Comparison of ENCODE assay signal across 28 cellular contexts in genomic region chr19:44959691-44960090, GRCh38. TPM values are rescaled to one million over a fixed set of nuclear protein-coding genes. Genes with fewer than 3 reads are reported as not detected.
A peak's percentile ranks its signal among the peaks of the same experiment; 100 is the strongest.
DNase-seq lines count a peak whose midpoint lies in the region; ATAC-seq, FAIRE-seq and TF ChIP-seq lines count a peak whose summit lies in the region.
"Had no signal": no experiment of that assay in that cellular context is flagged by ENCODE, and none has a peak within 500 bp of the region (broad histone marks: within the 10 kb centered on the region; RNA-seq: fewer than 3 reads in every experiment).

No MANE protein-coding gene starts in this region.

- no peak overlapping the region for H3K27ac Mint-ChIP-seq in glutamatergic neuron (ENCODE audit: unreplicated experiment)
- H3K27ac Mint-ChIP-seq: CD8-positive, alpha-beta T cell; WTC11 had no signal

- CTCF ChIA-PET in HepG2 (lab: Yijun Ruan, JAX; ENCODE audit: low intra/inter-chr PET ratio, low total read pairs) = no interaction called here

- BruUV-seq in HepG2 (replicated peaks; lab: Mats Ljungman, UMichigan) = no TSS peak

- no peak overlapping the region for H3K9ac ChIP-seq in HepG2 (ENCODE audit: insufficient read depth, low read depth, low read length)
- H3K9ac ChIP-seq in SU-DHL-6 (ENCODE audit: low read length) = peak overlapping the region; percentile 43; the same call in 1 of the 2 replicates

- H3K4me3 Mint-ChIP-seq in glutamatergic neuron (ENCODE audit: unreplicated experiment) = peak overlapping the region; percentile 51
- H3K4me3 Mint-ChIP-seq: CD8-positive, alpha-beta T cell; H9; WTC11 had no signal

- peaks cover 11 to 36% of the 10 kb centered on the region in 2 experiments for H3K36me3 ChIP-seq in HepG2 (replicated peaks in 1 of 2; ENCODE audit: control insufficient read depth in 1 of 2, insufficient read depth in 2 of 2, low read length in 2 of 2)
- peaks cover 0 to 28% (median 5%) of the 10 kb centered on the region in 4 donors for H3K36me3 ChIP-seq in right lobe of liver
- H3K36me3 ChIP-seq in SU-DHL-6 (ENCODE audit: low read length) = peaks cover 9% of the 10 kb centered on the region

- H4K20me1 ChIP-seq in HepG2 (ENCODE audit: insufficient read depth, low read length) (peaks cover 19% of the 10 kb centered on the region), SU-DHL-6 (ENCODE audit: low read depth, low read length) (no peaks in the 10 kb centered on the region)

- TF ChIP-seq POLR2A in HepG2 (IDR thresholded peaks at IDR 0.05; ENCODE audit: insufficient read depth in 1 of 2, low read depth in 2 of 2, low read length in 2 of 2) = no peak
- TF ChIP-seq POLR2A in right lobe of liver (IDR thresholded peaks at IDR 0.05) = no peak

- H3K27ac ChIP-seq in HepG2 (ENCODE audit: extremely low read length, insufficient read depth, low read length) (no peak overlapping the region), right lobe of liver (no peak overlapping the region), SU-DHL-6 (ENCODE audit: low read depth, low read length) (peak overlapping the region; percentile 88)
- H3K27ac ChIP-seq: right atrium auricular region, thoracic aorta had no signal

- intact Hi-C loops in HepG2 (cut with micrococcal nuclease; ENCODE audit: unreplicated experiment) (loop anchor here (10.0 kb wide), 1 partner anchor 115 kb away; the partner anchor contains the start of gene NECTIN2), right lobe of liver (cut with DNase I) (no loop called here)

- DNase-seq in HepG2 (ENCODE audit: low spot score) = no peak
- DNase-seq in right lobe of liver = no peak
- DNase-seq in glutamatergic neuron = no peak
- DNase-seq in NK-92 treated with Interleukin-12 subunit alpha and Interleukin-12 subunit beta, amount 100 ng/mL, for 24 hours (lab: John Stamatoyannopoulos, UW) = no peak
- no peak for DNase-seq in T-helper 9 cell
- no peak for DNase-seq in GM13977 (ENCODE audit: low spot score)
- DNase-seq: anterior cingulate cortex; CD8-positive, alpha-beta T cell; central memory CD4-positive, alpha-beta T cell; erythroblast; foreskin melanocyte; H9; hippocampal formation; islet precursor cell; KG1; NCI-H1930; NCI-H226; Peyer's patch had no signal

- H3K27me3 ChIP-seq in HepG2 (ENCODE audit: control insufficient read depth in 1 of 2, insufficient read depth in 2 of 2, low read length in 2 of 2) (no peaks in the 10 kb centered on the region; a peak in 1 of 5 replicates), right lobe of liver (no peaks in the 10 kb centered on the region), SU-DHL-6 (ENCODE audit: low read length) (no peaks in the 10 kb centered on the region)
- H3K27me3 ChIP-seq: Peyer's patch, right atrium auricular region had no signal

- no peaks in the 10 kb centered on the region for H3K9me3 ChIP-seq in HepG2 (ENCODE audit: low read length)
- H3K9me3 ChIP-seq in right lobe of liver = no peaks in the 10 kb centered on the region
- no peaks in the 10 kb centered on the region for H3K9me3 ChIP-seq in SU-DHL-6 (ENCODE audit: insufficient read depth, low read length)
- H3K9me3 ChIP-seq: Peyer's patch, right atrium auricular region, thoracic aorta had no signal

- H3K4me3 ChIP-seq in HepG2 (replicated peaks in 1 of 3; ENCODE audit: insufficient read depth in 1 of 3, low read depth in 2 of 3, low read length in 3 of 3) = no peak overlapping the region
- H3K4me3 ChIP-seq in right lobe of liver = no peak overlapping the region
- H3K4me3 ChIP-seq in SU-DHL-6 (ENCODE audit: insufficient read depth, low read length, poor library complexity, severe bottlenecking) = no peak overlapping the region
- H3K4me3 ChIP-seq: Peyer's patch, right atrium auricular region, thoracic aorta had no signal

- peaks cover 65% of the 10 kb centered on the region for H3K79me2 ChIP-seq in HepG2 (ENCODE audit: insufficient read depth, low read length)
- H3K79me2 ChIP-seq in SU-DHL-6 (ENCODE audit: insufficient read depth, low read length) = peaks cover 77% of the 10 kb centered on the region

- TF ChIP-seq EP300 in HepG2 (IDR thresholded peaks at IDR 0.05; ENCODE audit: low read depth in 2 of 2, low read length in 2 of 2) = no peak
- TF ChIP-seq EP300 in HepG2 (CRISPR knock-in tag; IDR thresholded peaks at IDR 0.05; ENCODE audit: borderline replicate concordance) = no peak

- H3K9me2 ChIP-seq in SU-DHL-6 (replicated peaks; ENCODE audit: insufficient read depth, low read length) = no peaks in the 10 kb centered on the region

- TF ChIP-seq RAD21 in HepG2 (CRISPR knock-in tag; IDR thresholded peaks at IDR 0.05) = no peak

- H2AFZ ChIP-seq in HepG2 (ENCODE audit: low read length) = no peak overlapping the region
- H2AFZ ChIP-seq in SU-DHL-6 (ENCODE audit: low read depth, low read length, severe bottlenecking) = no peak overlapping the region

- H3K4me2 ChIP-seq in HepG2 (ENCODE audit: low read depth, low read length) (no peak overlapping the region), SU-DHL-6 (ENCODE audit: low read depth, low read length, poor library complexity, severe bottlenecking) (peak overlapping the region; percentile 53)

- H3K4me1 Mint-ChIP-seq in glutamatergic neuron (ENCODE audit: low read depth, unreplicated experiment) = peaks cover 19% of the 10 kb centered on the region

- no peak for FAIRE-seq in HepG2 (lab: Jason Lieb, UNC)
- FAIRE-seq: GM12892 had no signal

- H3K9me3 Mint-ChIP-seq in glutamatergic neuron (ENCODE audit: unreplicated experiment) = peaks cover 5% of the 10 kb centered on the region
- H3K9me3 Mint-ChIP-seq: CD8-positive, alpha-beta T cell; H9; WTC11 had no signal

- peaks cover 13% of the 10 kb centered on the region for H3F3A ChIP-seq in SU-DHL-6 (ENCODE audit: insufficient read depth)

- peaks cover 9% of the 10 kb centered on the region for H3K27me3 Mint-ChIP-seq in glutamatergic neuron (ENCODE audit: unreplicated experiment)

- TF ChIP-seq CTCF in HepG2 (CRISPR knock-in tag; IDR thresholded peaks at IDR 0.05) (no peak), right lobe of liver (IDR thresholded peaks at IDR 0.05) (no peak), SU-DHL-6 (IDR thresholded peaks at IDR 0.05; ENCODE audit: insufficient read depth, low read length, poor library complexity, severe bottlenecking) (no peak), glutamatergic neuron (IDR thresholded peaks at IDR 0.05; ENCODE audit: partially characterized antibody, unreplicated experiment) (no peak), GM13977 (IDR thresholded peaks at IDR 0.05; ENCODE audit: extremely low read depth, insufficient read depth, missing control alignments) (no peak)

- H3K36me3 Mint-ChIP-seq in glutamatergic neuron (ENCODE audit: unreplicated experiment) = no peaks in the 10 kb centered on the region

- WGBS in HepG2 (ENCODE audit: low lambda C conversion rate) = 100% methylated on average over 5 of the region's 5 CpGs
- 80% methylated on average over 5 of the region's 5 CpGs for WGBS in right lobe of liver (ENCODE audit: insufficient coverage, low coverage, low lambda C conversion rate, missing lambda C conversion rate)

- POLR2A ChIA-PET in HepG2 (lab: Yijun Ruan, JAX) = no interaction called here

- peaks cover 31% of the 10 kb centered on the region for H3K4me1 ChIP-seq in HepG2 (ENCODE audit: insufficient read depth, low read length)
- peaks cover 0 to 19% (median 6%) of the 10 kb centered on the region in 4 donors for H3K4me1 ChIP-seq in right lobe of liver

- in situ Hi-C loops in HepG2 (cut with HindIII; ENCODE audit: extremely low pct_ligation_motif_present, low pct_unique_long_range_greater_than_20kb) = no loop called here
- in situ Hi-C loops in GM13977 (cut with MboI; ENCODE audit: low pct_unique_long_range_greater_than_20kb, low sequenced_read_pairs, unreplicated experiment) = no loop called here

- ATAC-seq in HepG2 (no peak), right lobe of liver (no peak)
- ATAC-seq: CD8-positive, alpha-beta T cell; WTC11 had no signal

RNA-seq across cellular contexts. Expression of gene CLPTM1, which starts 4.5 kb away (rescaled TPM):
- 15.3 and 34.9 TPM in 2 replicates for total RNA-seq in HepG2 (2016; rRNA removed; fragmentation: Illumina TruSeq; extraction: Trizol)
- 27.3 and 28.2 TPM in 2 replicates for total RNA-seq in HepG2 (2016; cell fraction: cytosol; rRNA removed; fragmentation: Illumina TruSeq; extraction: Trizol; ENCODE audit: low read depth)
- 11.3 and 34.3 TPM in 2 replicates for total RNA-seq in HepG2 (2016; cell fraction: insoluble cytoplasmic fraction; rRNA removed; fragmentation: Illumina TruSeq; extraction: Trizol)
- total RNA-seq in HepG2 (2016; cell fraction: membrane; rRNA removed; fragmentation: Illumina TruSeq; extraction: Trizol) = 34.7 and 36.6 TPM in 2 replicates
- total RNA-seq in HepG2 (2016; cell fraction: nucleus; rRNA removed; fragmentation: Illumina TruSeq; extraction: Trizol) = 39.5 and 48.5 TPM in 2 replicates
- 42.8 and 56.1 TPM in 2 replicates for polyA plus RNA-seq in HepG2 (2011; rRNA removed)
- polyA plus RNA-seq in HepG2 (2011; cell fraction: cytosol; rRNA removed) = 38.9 and 40.3 TPM in 2 replicates
- 117 and 132 TPM in 2 replicates for polyA plus RNA-seq in HepG2 (2011; cell fraction: nucleus; rRNA removed)
- polyA plus RNA-seq in HepG2 (2012) = 32.5 and 40.5 TPM in 2 replicates
- 33.5 and 37.0 TPM in 2 replicates for polyA plus RNA-seq in HepG2 (2016; cell fraction: cytosol; fragmentation: Illumina TruSeq; extraction: Trizol; ENCODE audit: low read depth)
- polyA plus RNA-seq in HepG2 (2016; cell fraction: insoluble cytoplasmic fraction; fragmentation: Illumina TruSeq; extraction: Trizol; ENCODE audit: low read depth) = 22.9 and 28.7 TPM in 2 replicates
- polyA plus RNA-seq in HepG2 (2016; cell fraction: membrane; fragmentation: Illumina TruSeq; extraction: Trizol; ENCODE audit: low read depth) = 44.9 and 55.2 TPM in 2 replicates
- 136 and 144 TPM in 2 replicates for polyA plus RNA-seq in HepG2 (2016; cell fraction: nucleus; fragmentation: Illumina TruSeq; extraction: Trizol; ENCODE audit: insufficient read depth, low read depth)
- 77.0 and 78.9 TPM in 2 replicates for polyA minus RNA-seq in HepG2 (2011; rRNA and poly(A)+ RNA removed; ENCODE audit: low replicate concordance)
- polyA minus RNA-seq in HepG2 (2011; cell fraction: cytosol; rRNA and poly(A)+ RNA removed) = 27.3 and 31.6 TPM in 2 replicates
- polyA minus RNA-seq in HepG2 (2011; cell fraction: nucleus; rRNA and poly(A)+ RNA removed) = 27.8 and 32.1 TPM in 2 replicates
- total RNA-seq in right lobe of liver = 10 to 100 TPM; 78.7 to 90.6 (median 83.9) TPM
- 102 TPM for total RNA-seq in glutamatergic neuron (ENCODE audit: unreplicated experiment)

RNA-seq across cellular contexts. Expression of gene APOC2, which starts 13.8 kb away (rescaled TPM):
- total RNA-seq in HepG2 (2016; rRNA removed; fragmentation: Illumina TruSeq; extraction: Trizol) (276 and 407 TPM in 2 replicates), right lobe of liver (1,000 to 10,000 TPM; 1,740 to 7,868 (median 2,043) TPM), glutamatergic neuron (ENCODE audit: unreplicated experiment) (not detected)
- total RNA-seq in HepG2 (2016; cell fraction: cytosol; rRNA removed; fragmentation: Illumina TruSeq; extraction: Trizol; ENCODE audit: low read depth) = 212 and 282 TPM in 2 replicates
- 251 and 383 TPM in 2 replicates for total RNA-seq in HepG2 (2016; cell fraction: insoluble cytoplasmic fraction; rRNA removed; fragmentation: Illumina TruSeq; extraction: Trizol)
- total RNA-seq in HepG2 (2016; cell fraction: membrane; rRNA removed; fragmentation: Illumina TruSeq; extraction: Trizol) = 259 and 332 TPM in 2 replicates
- 222 and 283 TPM in 2 replicates for total RNA-seq in HepG2 (2016; cell fraction: nucleus; rRNA removed; fragmentation: Illumina TruSeq; extraction: Trizol)
- polyA plus RNA-seq in HepG2 (2011; rRNA removed) = 1,401 and 1,802 TPM in 2 replicates
- polyA plus RNA-seq in HepG2 (2011; cell fraction: cytosol; rRNA removed) = 1,265 and 1,297 TPM in 2 replicates
- polyA plus RNA-seq in HepG2 (2011; cell fraction: nucleus; rRNA removed) = 293 and 474 TPM in 2 replicates
- polyA plus RNA-seq in HepG2 (2012) = 632 and 749 TPM in 2 replicates
- polyA plus RNA-seq in HepG2 (2016; cell fraction: cytosol; fragmentation: Illumina TruSeq; extraction: Trizol; ENCODE audit: low read depth) = 426 and 489 TPM in 2 replicates
- polyA plus RNA-seq in HepG2 (2016; cell fraction: insoluble cytoplasmic fraction; fragmentation: Illumina TruSeq; extraction: Trizol; ENCODE audit: low read depth) = 402 and 416 TPM in 2 replicates
- polyA plus RNA-seq in HepG2 (2016; cell fraction: membrane; fragmentation: Illumina TruSeq; extraction: Trizol; ENCODE audit: low read depth) = 440 and 475 TPM in 2 replicates
- polyA plus RNA-seq in HepG2 (2016; cell fraction: nucleus; fragmentation: Illumina TruSeq; extraction: Trizol; ENCODE audit: insufficient read depth, low read depth) = 666 and 708 TPM in 2 replicates
- 342 TPM in 1 of 2 replicates, not detected in the other for polyA minus RNA-seq in HepG2 (2011; rRNA and poly(A)+ RNA removed; ENCODE audit: low replicate concordance)
- polyA minus RNA-seq in HepG2 (2011; cell fraction: cytosol; rRNA and poly(A)+ RNA removed) = 188 and 260 TPM in 2 replicates
- polyA minus RNA-seq in HepG2 (2011; cell fraction: nucleus; rRNA and poly(A)+ RNA removed) = 75.2 and 130 TPM in 2 replicates
- total RNA-seq: activated CD8-positive, alpha-beta memory T cell treated with anti-CD3 and anti-CD28 coated beads for 36 hours; CD8-positive, alpha-beta T cell; H9; right atrium auricular region; thoracic aorta had no signal
- polyA plus RNA-seq: AG04450 had no signal

RNA-seq across cellular contexts. Expression of gene APOC4, which starts 17.7 kb away (rescaled TPM):
- total RNA-seq in HepG2 (2016; rRNA removed; fragmentation: Illumina TruSeq; extraction: Trizol) = 0.46 TPM in 1 of 2 replicates, not detected in the other
- total RNA-seq in HepG2 (2016; cell fraction: cytosol; rRNA removed; fragmentation: Illumina TruSeq; extraction: Trizol; ENCODE audit: low read depth) = 0.79 TPM in 1 of 2 replicates, not detected in the other
- total RNA-seq in HepG2 (2016; cell fraction: insoluble cytoplasmic fraction; rRNA removed; fragmentation: Illumina TruSeq; extraction: Trizol) = 1.1 TPM in 1 of 2 replicates, not detected in the other
- total RNA-seq in HepG2 (2016; cell fraction: membrane; rRNA removed; fragmentation: Illumina TruSeq; extraction: Trizol) = 0.49 and 0.72 TPM in 2 replicates
- total RNA-seq in HepG2 (2016; cell fraction: nucleus; rRNA removed; fragmentation: Illumina TruSeq; extraction: Trizol) = not detected in 2 replicates
- polyA plus RNA-seq in HepG2 (2011; rRNA removed) = not detected in 2 replicates
- not detected in 2 replicates for polyA plus RNA-seq in HepG2 (2011; cell fraction: cytosol; rRNA removed)
- polyA plus RNA-seq in HepG2 (2011; cell fraction: nucleus; rRNA removed) = not detected in 2 replicates
- not detected in 2 replicates for polyA plus RNA-seq in HepG2 (2012)
- polyA plus RNA-seq in HepG2 (2016; cell fraction: cytosol; fragmentation: Illumina TruSeq; extraction: Trizol; ENCODE audit: low read depth) = 0.45 and 0.79 TPM in 2 replicates
- polyA plus RNA-seq in HepG2 (2016; cell fraction: insoluble cytoplasmic fraction; fragmentation: Illumina TruSeq; extraction: Trizol; ENCODE audit: low read depth) = not detected in 2 replicates
- 0.41 TPM in 1 of 2 replicates, not detected in the other for polyA plus RNA-seq in HepG2 (2016; cell fraction: membrane; fragmentation: Illumina TruSeq; extraction: Trizol; ENCODE audit: low read depth)
- polyA plus RNA-seq in HepG2 (2016; cell fraction: nucleus; fragmentation: Illumina TruSeq; extraction: Trizol; ENCODE audit: insufficient read depth, low read depth) = not detected in 2 replicates
- polyA minus RNA-seq in HepG2 (2011; rRNA and poly(A)+ RNA removed; ENCODE audit: low replicate concordance) = not detected in 2 replicates
- polyA minus RNA-seq in HepG2 (2011; cell fraction: cytosol; rRNA and poly(A)+ RNA removed) = not detected in 2 replicates
- polyA minus RNA-seq in HepG2 (2011; cell fraction: nucleus; rRNA and poly(A)+ RNA removed) = not detected in 2 replicates
- 100 to 1,000 TPM in 5 of 6 experiments, 10 to 100 TPM in 1; 55.6 to 462 (median 203) TPM for total RNA-seq in right lobe of liver
- not detected for total RNA-seq in glutamatergic neuron (ENCODE audit: unreplicated experiment)
- total RNA-seq: activated CD8-positive, alpha-beta memory T cell treated with anti-CD3 and anti-CD28 coated beads for 36 hours; CD8-positive, alpha-beta T cell; H9; lower leg skin; omental fat pad; Peyer's patch; right atrium auricular region; SK-MEL-5; thoracic aorta; WTC11 had no signal
- polyA plus RNA-seq: AG04450 had no signal

RNA-seq across cellular contexts. Expression of gene RELB, which starts 41.6 kb away (rescaled TPM):
- total RNA-seq in HepG2 (2016; rRNA removed; fragmentation: Illumina TruSeq; extraction: Trizol) (2.8 and 3.5 TPM in 2 replicates), right lobe of liver (10 to 100 TPM in 1 of 6 experiments, 1 to 10 TPM in 5; 1.2 to 21.4 (median 7.2) TPM), glutamatergic neuron (ENCODE audit: unreplicated experiment) (1.2 TPM)
- total RNA-seq in HepG2 (2016; cell fraction: cytosol; rRNA removed; fragmentation: Illumina TruSeq; extraction: Trizol; ENCODE audit: low read depth) = 3.4 and 3.5 TPM in 2 replicates
- 2.1 and 3.6 TPM in 2 replicates for total RNA-seq in HepG2 (2016; cell fraction: insoluble cytoplasmic fraction; rRNA removed; fragmentation: Illumina TruSeq; extraction: Trizol)
- total RNA-seq in HepG2 (2016; cell fraction: membrane; rRNA removed; fragmentation: Illumina TruSeq; extraction: Trizol) = 3.6 and 5.1 TPM in 2 replicates
- 2.2 and 2.8 TPM in 2 replicates for total RNA-seq in HepG2 (2016; cell fraction: nucleus; rRNA removed; fragmentation: Illumina TruSeq; extraction: Trizol)
- polyA plus RNA-seq in HepG2 (2011; rRNA removed) = 1.9 and 4.2 TPM in 2 replicates
- 3.2 and 3.4 TPM in 2 replicates for polyA plus RNA-seq in HepG2 (2011; cell fraction: cytosol; rRNA removed)
- polyA plus RNA-seq in HepG2 (2011; cell fraction: nucleus; rRNA removed) = 4.8 and 4.9 TPM in 2 replicates
- polyA plus RNA-seq in HepG2 (2012) = 2.1 and 2.5 TPM in 2 replicates
- 3.3 and 3.8 TPM in 2 replicates for polyA plus RNA-seq in HepG2 (2016; cell fraction: cytosol; fragmentation: Illumina TruSeq; extraction: Trizol; ENCODE audit: low read depth)
- 4.2 TPM in 2 replicates for polyA plus RNA-seq in HepG2 (2016; cell fraction: insoluble cytoplasmic fraction; fragmentation: Illumina TruSeq; extraction: Trizol; ENCODE audit: low read depth)
- polyA plus RNA-seq in HepG2 (2016; cell fraction: membrane; fragmentation: Illumina TruSeq; extraction: Trizol; ENCODE audit: low read depth) = 3.7 and 4.3 TPM in 2 replicates
- polyA plus RNA-seq in HepG2 (2016; cell fraction: nucleus; fragmentation: Illumina TruSeq; extraction: Trizol; ENCODE audit: insufficient read depth, low read depth) = 4.4 and 6.2 TPM in 2 replicates
- 2.7 and 6.0 TPM in 2 replicates for polyA minus RNA-seq in HepG2 (2011; rRNA and poly(A)+ RNA removed; ENCODE audit: low replicate concordance)
- polyA minus RNA-seq in HepG2 (2011; cell fraction: cytosol; rRNA and poly(A)+ RNA removed) = 3.1 and 5.8 TPM in 2 replicates
- 2.1 and 2.2 TPM in 2 replicates for polyA minus RNA-seq in HepG2 (2011; cell fraction: nucleus; rRNA and poly(A)+ RNA removed)

RNA-seq across cellular contexts. Expression of gene APOC1, which starts 45.3 kb away (rescaled TPM):
- total RNA-seq in HepG2 (2016; rRNA removed; fragmentation: Illumina TruSeq; extraction: Trizol) (417 and 600 TPM in 2 replicates), right lobe of liver (1,000 to 10,000 TPM; 4,903 to 7,393 (median 5,741) TPM), glutamatergic neuron (ENCODE audit: unreplicated experiment) (8.3 TPM)
- total RNA-seq in HepG2 (2016; cell fraction: cytosol; rRNA removed; fragmentation: Illumina TruSeq; extraction: Trizol; ENCODE audit: low read depth) = 534 and 640 TPM in 2 replicates
- total RNA-seq in HepG2 (2016; cell fraction: insoluble cytoplasmic fraction; rRNA removed; fragmentation: Illumina TruSeq; extraction: Trizol) = 415 and 575 TPM in 2 replicates
- 550 and 704 TPM in 2 replicates for total RNA-seq in HepG2 (2016; cell fraction: membrane; rRNA removed; fragmentation: Illumina TruSeq; extraction: Trizol)
- 303 and 371 TPM in 2 replicates for total RNA-seq in HepG2 (2016; cell fraction: nucleus; rRNA removed; fragmentation: Illumina TruSeq; extraction: Trizol)
- polyA plus RNA-seq in HepG2 (2011; rRNA removed) = 1,235 and 1,480 TPM in 2 replicates
- polyA plus RNA-seq in HepG2 (2011; cell fraction: cytosol; rRNA removed) = 789 and 856 TPM in 2 replicates
- 221 and 239 TPM in 2 replicates for polyA plus RNA-seq in HepG2 (2011; cell fraction: nucleus; rRNA removed)
- 609 and 1,000 TPM in 2 replicates for polyA plus RNA-seq in HepG2 (2012)
- 629 and 790 TPM in 2 replicates for polyA plus RNA-seq in HepG2 (2016; cell fraction: cytosol; fragmentation: Illumina TruSeq; extraction: Trizol; ENCODE audit: low read depth)
- polyA plus RNA-seq in HepG2 (2016; cell fraction: insoluble cytoplasmic fraction; fragmentation: Illumina TruSeq; extraction: Trizol; ENCODE audit: low read depth) = 381 and 408 TPM in 2 replicates
- polyA plus RNA-seq in HepG2 (2016; cell fraction: membrane; fragmentation: Illumina TruSeq; extraction: Trizol; ENCODE audit: low read depth) = 501 and 616 TPM in 2 replicates
- 540 and 648 TPM in 2 replicates for polyA plus RNA-seq in HepG2 (2016; cell fraction: nucleus; fragmentation: Illumina TruSeq; extraction: Trizol; ENCODE audit: insufficient read depth, low read depth)
- polyA minus RNA-seq in HepG2 (2011; rRNA and poly(A)+ RNA removed; ENCODE audit: low replicate concordance) = 364 TPM in 1 of 2 replicates, not detected in the other
- 191 and 220 TPM in 2 replicates for polyA minus RNA-seq in HepG2 (2011; cell fraction: cytosol; rRNA and poly(A)+ RNA removed)
- polyA minus RNA-seq in HepG2 (2011; cell fraction: nucleus; rRNA and poly(A)+ RNA removed) = 50.5 and 79.1 TPM in 2 replicates
- total RNA-seq: CD8-positive, alpha-beta T cell had no signal

Comparison
In these comparisons a context has a peak if more than half of its experiments do, and no peak if none do; other contexts are left out.
1. RNA of gene APOC4, which starts 17.7 kb away (total RNA-seq): 55.6 to 462 TPM in right lobe of liver; 0.46 to 1.1 TPM in HepG2 and not detected in glutamatergic neuron (single experiment); every median in the first group is over 10 times any median in the second.
2. RNA of gene APOC2, which starts 13.8 kb away (total RNA-seq): 1,740 to 7,868 TPM in right lobe of liver and 212 to 407 TPM in HepG2; not detected in glutamatergic neuron (single experiment); every median in the first group is over 100 times any median in the second.